9 cellular contexts compared by ENCODE assay signal in the genomic region with DNA sequence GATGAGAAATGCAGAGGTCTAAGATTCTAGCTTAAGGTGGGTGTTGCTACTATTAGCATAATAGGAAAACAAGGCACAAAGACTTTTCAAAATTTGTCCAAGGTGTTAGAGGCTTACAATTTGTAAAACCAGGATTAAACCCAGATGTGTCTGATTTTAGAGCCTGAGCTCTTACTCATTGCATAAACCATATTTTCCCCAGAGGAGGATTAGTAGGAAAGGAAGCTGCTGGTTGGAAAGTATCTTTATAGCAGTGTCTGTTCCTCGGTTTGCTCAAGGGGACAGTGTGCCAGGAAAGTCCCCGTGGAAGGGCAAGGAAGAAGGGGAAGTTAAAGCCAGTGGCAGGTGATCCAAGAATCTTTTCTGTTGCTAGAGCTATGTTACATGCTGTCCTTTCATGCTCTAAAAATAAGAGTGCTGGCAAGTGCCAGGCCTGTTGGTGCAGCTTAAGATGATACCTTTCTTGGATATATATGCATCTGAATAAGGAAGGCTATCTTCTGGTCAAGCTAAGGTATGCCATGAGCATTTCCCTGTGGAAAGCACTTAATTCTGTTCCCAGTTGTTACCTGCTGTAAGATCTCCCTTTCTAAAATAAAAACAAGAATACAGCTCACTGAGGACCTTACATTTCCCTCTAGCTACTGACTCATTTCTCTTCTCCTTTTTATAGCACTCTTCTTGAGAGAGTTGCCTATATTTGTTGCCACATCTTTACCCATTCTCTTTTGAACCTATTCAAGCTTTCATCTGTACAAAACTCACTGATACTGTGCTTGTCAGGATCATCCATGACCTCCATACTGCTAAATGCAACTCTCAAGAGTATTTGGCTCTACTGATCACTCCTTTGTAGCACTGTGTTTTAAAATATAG. TPM values are rescaled to one million over a fixed set of nuclear protein-coding genes. Genes with fewer than 3 reads are reported as not detected.
DNase-seq lines count a peak whose midpoint lies in the region; ATAC-seq, FAIRE-seq and TF ChIP-seq lines count a peak whose summit lies in the region.
"Had no signal": no experiment of that assay in that cellular context is flagged by ENCODE, and none has a peak within 500 bp of the region (broad histone marks: within the 10 kb centered on the region; RNA-seq: fewer than 3 reads in every experiment).

No MANE protein-coding gene starts in this region.

- TF ChIP-seq CTCF in GM10266 (IDR thresholded peaks at IDR 0.05; ENCODE audit: control insufficient read depth, insufficient read depth, low read depth, missing control alignments) (no peak), GM20000 (IDR thresholded peaks at IDR 0.05; ENCODE audit: extremely low read depth, missing control alignments) (no peak), fibroblast of mammary gland (conservative IDR thresholded peaks at IDR 0.05; ENCODE audit: control insufficient read depth, insufficient read depth, low read depth, low read length) (no peak), testis (IDR thresholded peaks at IDR 0.05) (no peak), brain microvascular endothelial cell (IDR thresholded peaks at IDR 0.05; ENCODE audit: low read depth, low read length, missing control alignments) (no peak)

- H3K27me3 ChIP-seq in testis (no peaks in the 10 kb centered on the region), brain microvascular endothelial cell (replicated peaks) (no peaks in the 10 kb centered on the region)

- H3K4me1 ChIP-seq in testis, result no peaks in the 10 kb centered on the region

- no peak for FAIRE-seq in HTR-8/SVneo (lab: Jason Lieb, UNC)

- no peaks in the 10 kb centered on the region for H3K9me3 ChIP-seq in testis

- in situ Hi-C loops in brain microvascular endothelial cell (cut with HindIII; ENCODE audit: low pct_ligation_motif_present, low sequenced_read_pairs), result no loop called here

- H3K4me3 ChIP-seq in fibroblast of mammary gland (ENCODE audit: control insufficient read depth, low read depth, low read length) (no peak overlapping the region), testis (no peak overlapping the region), brain microvascular endothelial cell (ENCODE audit: low read depth, low read length) (no peak overlapping the region)

- H3K27ac ChIP-seq in testis, result no peak overlapping the region
- no peak overlapping the region for H3K27ac ChIP-seq in brain microvascular endothelial cell

- intact Hi-C loops in testis (cut with DNase I; ENCODE audit: low total_unique reads), result no loop called here

- peak; percentile 62 for ATAC-seq in HG03280 (IDR thresholded peaks at IDR 0.05; ENCODE audit: unreplicated experiment)

- WGBS in testis, 2 donors, result 30 to 43% methylated on average over 2 of the region's 2 CpGs

- DNase-seq in GM10266 (ENCODE audit: extremely low spot score) (peak; percentile 24), GM20000 (ENCODE audit: low spot score) (peak; percentile 44), fibroblast of mammary gland (ENCODE audit: low read depth) (peak; percentile 69), kidney tubule cell (ENCODE audit: low spot score) (no peak), testis (no peak), HTR-8/SVneo (ENCODE audit: insufficient read length, low spot score) (no peak), brain microvascular endothelial cell (no peak)
- DNase-seq: stimulated activated CD4-positive, alpha-beta T cell treated with anti-CD3 and anti-CD28 coated beads, Interleukin-12 subunit alpha, Interleukin-12 subunit beta, amount 100 ng/mL, for 4 hours had no signal

- no peak for TF ChIP-seq POLR2A in testis (IDR thresholded peaks at IDR 0.05)

- no peaks in the 10 kb centered on the region for H3K36me3 ChIP-seq in testis (ENCODE audit: low read depth, missing control alignments)
- H3K36me3 ChIP-seq in brain microvascular endothelial cell (replicated peaks), result no peaks in the 10 kb centered on the region

RNA-seq across cellular contexts. Expression of a gene that starts 8.0 kb away (rescaled TPM):
- under 1 TPM; 0.63 to 0.81 TPM for total RNA-seq in testis
- polyA plus RNA-seq in testis (ENCODE audit: insufficient read depth, low read depth, low replicate concordance), result 2.4 TPM

Comparison
In these comparisons a context has a peak if more than half of its experiments do, and no peak if none do; other contexts are left out.
1. DNase-seq: peak in GM10266 (single experiment), GM20000 (single experiment) and fibroblast of mammary gland (single experiment); none in kidney tubule cell (single experiment), testis (single experiment), HTR-8/SVneo (single experiment) and brain microvascular endothelial cell (single experiment).